In the genomic region with DNA sequence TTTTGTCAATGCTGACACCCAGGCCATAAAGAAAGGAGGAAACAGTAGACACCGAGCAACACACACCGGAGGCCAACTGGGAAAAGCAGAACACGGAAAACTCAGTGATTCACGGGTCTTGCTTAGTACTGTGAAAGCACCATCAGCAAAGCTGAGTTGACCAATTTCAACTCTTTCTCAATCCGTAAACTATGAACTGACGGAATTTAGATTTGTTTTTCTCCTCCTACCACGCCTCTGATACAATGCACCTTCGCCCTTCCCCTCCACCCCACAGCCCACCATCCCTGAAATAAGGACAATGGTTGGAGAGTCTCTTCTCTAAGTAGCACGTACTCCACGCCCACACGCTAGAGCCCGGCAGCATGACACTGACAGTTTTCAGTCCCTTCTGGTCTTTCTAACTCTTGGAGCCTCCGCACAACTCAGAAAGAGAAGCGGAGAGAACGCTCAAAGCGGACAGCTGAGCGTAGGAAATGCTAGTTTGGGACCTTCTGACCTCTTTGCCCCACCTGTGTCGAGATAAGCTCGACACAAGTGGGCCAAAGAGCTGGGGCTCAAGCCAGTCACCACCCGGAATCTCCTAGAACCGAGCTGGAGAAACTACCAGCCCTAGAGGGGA, we compare ENCODE assay signal across 8 cellular contexts. TPM values are rescaled to one million over a fixed set of nuclear protein-coding genes. Genes with fewer than 3 reads are reported as not detected.
DNase-seq lines count a peak whose midpoint lies in the region; ATAC-seq and TF ChIP-seq lines count a peak whose summit lies in the region.

No MANE protein-coding gene starts in this region.

- peak overlapping the region; percentile 96 for H2AFZ ChIP-seq in OCI-LY7 (ENCODE audit: low read length)

- BruUV-seq in Caco-2 (replicated peaks; lab: Mats Ljungman, UMichigan): no TSS peak
- BruUV-seq in OCI-LY7 (replicated peaks; lab: Mats Ljungman, UMichigan): no TSS peak

- peak; percentile 12 for ATAC-seq in GM19468 (IDR thresholded peaks at IDR 0.05; ENCODE audit: extremely low read depth, unreplicated experiment)
- peak; percentile 24 for ATAC-seq in HG03575 (IDR thresholded peaks at IDR 0.05; ENCODE audit: extremely low read depth, insufficient number of reproducible peaks, low FRiP score, unreplicated experiment)
- peak; percentile 75 for ATAC-seq in omental fat pad (ENCODE audit: low FRiP score)

- peak overlapping the region; percentile 79 for H3K4me3 Mint-ChIP-seq in Caco-2 (ENCODE audit: unreplicated experiment)

- H3K27ac Mint-ChIP-seq in Caco-2 (ENCODE audit: unreplicated experiment): peak overlapping the region; percentile 58

- H3K4me2 ChIP-seq in OCI-LY7 (ENCODE audit: low read length): peak overlapping the region; percentile 91

- no peaks in the 10 kb centered on the region for H3K9me3 ChIP-seq in Caco-2
- no peaks in the 10 kb centered on the region for H3K9me3 ChIP-seq in OCI-LY7 (ENCODE audit: low read length)
- H3K9me3 ChIP-seq in transverse colon: no peaks in the 10 kb centered on the region

- no peaks in the 10 kb centered on the region for H3K9me2 ChIP-seq in OCI-LY7 (ENCODE audit: insufficient read depth, low read length)

- no peaks in the 10 kb centered on the region for H3K9me3 Mint-ChIP-seq in Caco-2 (ENCODE audit: unreplicated experiment)

- DNase-seq in Caco-2 (peak in 1 of 2 experiments; percentile 42), OCI-LY7 (ENCODE audit: low spot score) (peak; percentile 56), germinal center (ENCODE audit: low spot score) (peak; percentile 15), omental fat pad (ENCODE audit: low spot score) (no peak), transverse colon (peak; percentile 51)
- peak; percentile 20 for DNase-seq in activated gamma-delta T cell treated with anti-CD3 and anti-CD28 coated beads, Interleukin-2, amount 50 U/mL, for 16 hours (ENCODE audit: low read depth)

- H3K36me3 ChIP-seq in Caco-2 (ENCODE audit: control insufficient read depth, insufficient read depth, low read length) (no peaks in the 10 kb centered on the region), OCI-LY7 (ENCODE audit: insufficient read depth, low read length) (no peaks in the 10 kb centered on the region), transverse colon (no peaks in the 10 kb centered on the region)

- peaks cover 7% of the 10 kb centered on the region for H3K4me1 Mint-ChIP-seq in Caco-2 (ENCODE audit: low read depth, unreplicated experiment)

- H3K36me3 Mint-ChIP-seq in Caco-2 (ENCODE audit: insufficient read depth, unreplicated experiment): no peaks in the 10 kb centered on the region

- H4K20me1 ChIP-seq in OCI-LY7 (ENCODE audit: insufficient read depth, low read length): peaks cover 5% of the 10 kb centered on the region; the same call in 1 of the 2 replicates

- intact Hi-C loops in Caco-2 (cut with micrococcal nuclease; ENCODE audit: unreplicated experiment) (loop anchor here (5.0 kb wide), 1 partner anchor 39 kb away; no protein-coding TSS in a partner anchor), OCI-LY7 (cut with micrococcal nuclease; ENCODE audit: unreplicated experiment) (loop anchor here (10.0 kb wide), 2 partner anchors 263 to 817 kb away; a partner anchor contains a TSS), transverse colon (cut with DNase I; ENCODE audit: low total_unique reads) (no loop called here)

- 0 to 1% methylated on average over 1 to 21 of the region's 21 CpGs for WGBS in transverse colon (ENCODE audit: low coverage in 1 of 2), 2 donors

- H3K4me3 ChIP-seq in Caco-2 (ENCODE audit: low read depth, low read length) (peak overlapping the region; percentile 58), OCI-LY7 (ENCODE audit: low read depth, low read length, poor library complexity, severe bottlenecking) (peak overlapping the region; percentile 95), transverse colon (peak overlapping the region; percentile 64 to 92 (median 76))

- POLR2A ChIA-PET in Caco-2 (lab: Charles Lee) (interaction anchor here (0.8 kb wide), 1 partner anchor 34 kb away, joined by 3 read pairs; no protein-coding TSS in a partner anchor), OCI-LY7 (lab: Charles Lee) (interaction anchor here (0.5 to 1.7 kb wide), 6 partner anchors 13 to 990 kb away, joined by 3 to 9 read pairs (median 4); no protein-coding TSS in a partner anchor)

- H3K27me3 ChIP-seq in Caco-2 (replicated peaks; ENCODE audit: control insufficient read depth, insufficient read depth, low read length): no peaks in the 10 kb centered on the region
- H3K27me3 ChIP-seq in transverse colon: no peaks in the 10 kb centered on the region

- TF ChIP-seq EP300 in transverse colon (IDR thresholded peaks at IDR 0.05; ENCODE audit: low read depth): no peak

- TF ChIP-seq POLR2A in transverse colon (IDR thresholded peaks at IDR 0.05): no peak

- H3K79me2 ChIP-seq in OCI-LY7 (ENCODE audit: insufficient read depth, low read depth, low read length): peaks cover 42% of the 10 kb centered on the region

- TF ChIP-seq CTCF in Caco-2 (IDR thresholded peaks at IDR 0.05; ENCODE audit: insufficient read depth in 1 of 2, low read depth in 1 of 2, low read length in 1 of 2, severe bottlenecking in 1 of 2, unreplicated experiment in 1 of 2) (no peak), OCI-LY7 (conservative IDR thresholded peaks at IDR 0.05; ENCODE audit: low read length) (no peak), omental fat pad (IDR thresholded peaks at IDR 0.05) (no peak), transverse colon (IDR thresholded peaks at IDR 0.05) (no peak)

- CTCF ChIA-PET in Caco-2 (lab: Charles Lee): interaction anchor here (1.2 to 1.4 kb wide), 3 partner anchors 95 to 311 kb away, joined by 3 to 5 read pairs (median 3); no protein-coding TSS in a partner anchor
- CTCF ChIA-PET in OCI-LY7 (lab: Charles Lee; ENCODE audit: unreplicated experiment): no interaction called here

- in situ Hi-C loops in transverse colon (cut with MboI; ENCODE audit: low pct_ligation_motif_present in 1 of 4, low pct_unique_long_range_greater_than_20kb in 1 of 4, low sequenced_read_pairs in 3 of 4): no loop called here

- H3K27ac ChIP-seq in OCI-LY7 (ENCODE audit: low read depth, low read length, poor library complexity, severe bottlenecking) (peak overlapping the region; percentile 42), transverse colon (peak overlapping the region; percentile 91 to 95 (median 92))

- H3K27me3 Mint-ChIP-seq in Caco-2 (ENCODE audit: insufficient read depth, unreplicated experiment): peaks cover 9% of the 10 kb centered on the region

- H3K4me1 ChIP-seq in Caco-2: 0 out of 2 replicates have a peak, but pooled peaks cover 8% of the 10 kb centered on the region
- H3K4me1 ChIP-seq in OCI-LY7 (ENCODE audit: insufficient read depth, low read length, poor library complexity, severe bottlenecking): peaks cover 19% of the 10 kb centered on the region
- H3K4me1 ChIP-seq in transverse colon: peaks cover 10 to 28% (median 16%) of the 10 kb centered on the region in 4 donors

RNA-seq across cellular contexts. Expression of a gene that starts 0.7 kb away (rescaled TPM):
- 18.1 and 19.1 TPM in 2 replicates for total RNA-seq in Caco-2 (2022)
- total RNA-seq in OCI-LY7 (2014; rRNA removed; shearing (Covaris generic)): 14.0 and 18.0 TPM in 2 replicates
- 34.7 and 38.3 TPM in 2 replicates for total RNA-seq in OCI-LY7 (2022)
- 10 to 100 TPM; 13.8 to 37.4 (median 22.2) TPM for total RNA-seq in omental fat pad
- 10 to 100 TPM; 18.0 to 33.6 (median 25.7) TPM for total RNA-seq in transverse colon

Comparison
In these comparisons a context has a peak if more than half of its experiments do, and no peak if none do; other contexts are left out.
1. ATAC-seq: peak in every context shown above with its lines; median percentile 75 in omental fat pad; 24 in HG03575; 12 in GM19468.